In the genomic region with DNA sequence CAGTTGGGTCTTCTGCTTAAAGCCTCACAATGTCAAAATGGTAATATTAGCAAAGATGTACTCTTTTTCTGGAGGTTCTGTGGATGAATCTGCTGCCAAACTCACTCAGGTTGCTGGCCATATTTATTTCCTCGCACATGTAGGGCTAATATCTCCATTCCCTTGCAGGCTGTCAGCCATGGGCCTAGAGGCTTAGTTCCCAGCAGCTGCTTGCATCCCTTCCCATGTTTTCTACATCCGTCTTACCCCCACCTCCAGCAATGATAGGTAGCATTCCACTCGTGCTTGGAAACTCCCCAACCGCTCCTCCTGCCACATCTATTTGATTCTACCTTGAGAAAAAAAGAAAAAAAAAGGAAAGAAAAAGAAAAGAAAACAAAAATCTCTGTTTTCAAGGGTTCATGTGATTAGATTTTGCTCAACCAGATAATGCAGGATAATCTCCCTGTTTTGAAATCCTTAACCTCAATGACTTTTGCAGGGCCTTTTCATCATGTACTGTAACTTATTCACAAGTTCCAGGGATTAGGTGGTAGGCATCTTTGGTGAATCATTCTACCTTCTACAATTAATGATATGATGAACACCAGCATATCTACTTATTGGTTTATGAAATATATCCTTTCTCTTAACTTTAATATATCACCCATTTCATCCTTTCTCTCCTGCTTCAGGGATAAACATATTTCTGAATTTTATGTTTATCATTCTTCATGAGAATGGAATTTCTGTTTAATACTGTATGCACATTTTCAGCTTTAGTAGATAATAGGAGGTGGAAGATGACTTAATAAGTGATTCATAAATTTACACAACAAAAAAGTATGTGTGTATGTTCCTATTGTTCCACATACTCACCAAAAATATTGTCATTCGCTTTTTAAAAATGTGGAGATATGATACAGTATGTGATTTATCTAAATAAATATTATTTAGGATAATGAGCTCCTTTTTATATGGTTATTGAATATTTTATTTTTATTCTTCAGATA, we compare ENCODE assay signal across 21 cellular contexts.
DNase-seq lines count a peak whose midpoint lies in the region; ATAC-seq and TF ChIP-seq lines count a peak whose summit lies in the region.
"Had no signal": no experiment of that assay in that cellular context is flagged by ENCODE, and none has a peak within 500 bp of the region (broad histone marks: within the 10 kb centered on the region; RNA-seq: fewer than 3 reads in every experiment).

No MANE protein-coding gene starts in this region.

- no peak overlapping the region for H3K4me2 ChIP-seq in mesenchymal stem cell (ENCODE audit: low read length, poor library complexity, severe bottlenecking)

- no peak overlapping the region for H2AFZ ChIP-seq in mesenchymal stem cell (ENCODE audit: low read depth, low read length)
- H2AFZ ChIP-seq: GM23248 had no signal

- no peak overlapping the region for H2BK120ac ChIP-seq in mesenchymal stem cell (ENCODE audit: low read depth, low read length)

- H3K4me1 Mint-ChIP-seq in MCF 10A (ENCODE audit: insufficient read depth, unreplicated experiment), result no peaks in the 10 kb centered on the region

- H3K4me1 ChIP-seq in mesenchymal stem cell (ENCODE audit: control insufficient read depth, insufficient read depth, low read depth, low read length), result no peaks in the 10 kb centered on the region
- no peaks in the 10 kb centered on the region for H3K4me1 ChIP-seq in effector memory CD4-positive, alpha-beta T cell (ENCODE audit: control insufficient read depth, insufficient read depth, low read length, poor library complexity, severe bottlenecking)
- H3K4me1 ChIP-seq: SJSA1 had no signal

- no peaks in the 10 kb centered on the region for H3K79me1 ChIP-seq in mesenchymal stem cell (replicated peaks; ENCODE audit: low read length, poor library complexity, severe bottlenecking)

- intact Hi-C loops in Right ventricle myocardium superior (cut with DNase I) (no loop called here), MCF 10A (cut with micrococcal nuclease) (no loop called here)

- H4K91ac ChIP-seq in mesenchymal stem cell (ENCODE audit: low read length), result no peak overlapping the region

- H3K27ac Mint-ChIP-seq in MCF 10A (ENCODE audit: low read depth, unreplicated experiment), result no peak overlapping the region
- H3K27ac Mint-ChIP-seq: CD8-positive, alpha-beta T cell had no signal

- no peaks in the 10 kb centered on the region for H3K36me3 Mint-ChIP-seq in MCF 10A (ENCODE audit: insufficient read depth, unreplicated experiment)
- H3K36me3 Mint-ChIP-seq: CD8-positive, alpha-beta T cell had no signal

- CTCF ChIA-PET in MCF 10A (lab: Yijun Ruan, JAX), result no interaction called here

- H3K9me3 ChIP-seq in mesenchymal stem cell (ENCODE audit: control insufficient read depth, low read length), result peaks cover 5% of the 10 kb centered on the region
- no peaks in the 10 kb centered on the region for H3K9me3 ChIP-seq in effector memory CD4-positive, alpha-beta T cell (ENCODE audit: control insufficient read depth, low read length)
- H3K9me3 ChIP-seq: MG63, SJSA1 had no signal

- peak overlapping the region; percentile 63 for H4K8ac ChIP-seq in mesenchymal stem cell (ENCODE audit: low read length)

- H3K4ac ChIP-seq in mesenchymal stem cell (ENCODE audit: low read depth in 1 of 2, low read length in 2 of 2), result no peak overlapping the region

- BruUV-seq in MCF 10A (replicated peaks; lab: Mats Ljungman, UMichigan), result no TSS peak

- DNase-seq in ELR (ENCODE audit: low read depth) (peak; percentile 54), NCI-H82 (lab: John Stamatoyannopoulos, UW) (peak; percentile 75), amniotic epithelial cell (ENCODE audit: low read depth) (peak; percentile 88), mesenchymal stem cell (no peak), Right ventricle myocardium superior (no peak), MCF 10A (ENCODE audit: unreplicated experiment) (no peak)
- DNase-seq in effector memory CD4-positive, alpha-beta T cell, result no peak
- DNase-seq in effector CD4-positive, alpha-beta T cell, result no peak
- DNase-seq: AML-193; C1 segment of cervical spinal cord; CD8-positive, alpha-beta T cell; EL; GM23248; Kasumi-1; MG63; NCI-H1694 treated with DMSO at 0.1 percent for 48 hours; NCI-H2081 treated with DMSO at 0.1 percent for 48 hours; NCI-H69 had no signal

- no peak overlapping the region for H2BK12ac ChIP-seq in mesenchymal stem cell (ENCODE audit: low read length in 2 of 2)

- H3K14ac ChIP-seq in mesenchymal stem cell (ENCODE audit: low read length in 2 of 2), result no peak overlapping the region

- H3K9ac ChIP-seq in mesenchymal stem cell (ENCODE audit: low read length), result no peak overlapping the region
- H3K9ac ChIP-seq: GM23248 had no signal

- H3K23ac ChIP-seq in mesenchymal stem cell (ENCODE audit: low read length in 2 of 2), result no peak overlapping the region

- ATAC-seq in Right ventricle myocardium superior (ENCODE audit: poor library complexity), result no peak
- ATAC-seq: CD8-positive, alpha-beta T cell; HCT116; Panc1 had no signal

- H3K4me3 Mint-ChIP-seq in MCF 10A (ENCODE audit: unreplicated experiment), result no peak overlapping the region
- H3K4me3 Mint-ChIP-seq: CD8-positive, alpha-beta T cell had no signal

- no peak overlapping the region for H3K27ac ChIP-seq in mesenchymal stem cell (ENCODE audit: low read length, poor library complexity, severe bottlenecking)
- H3K27ac ChIP-seq in effector memory CD4-positive, alpha-beta T cell (ENCODE audit: insufficient read depth, low read length, poor library complexity, severe bottlenecking), result no peak overlapping the region
- H3K27ac ChIP-seq: GM23248, SJSA1 had no signal

- no peak for TF ChIP-seq CTCF in MCF 10A (IDR thresholded peaks at IDR 0.05; ENCODE audit: unreplicated experiment)

- H3K27me3 ChIP-seq in mesenchymal stem cell (ENCODE audit: control insufficient read depth in 1 of 2, insufficient read depth in 1 of 2, low read length in 2 of 2), result no peaks in the 10 kb centered on the region
- no peaks in the 10 kb centered on the region for H3K27me3 ChIP-seq in effector memory CD4-positive, alpha-beta T cell (replicated peaks; ENCODE audit: control insufficient read depth, insufficient read depth, low read length, poor library complexity, severe bottlenecking)
- H3K27me3 ChIP-seq: MG63, SJSA1 had no signal

- H3K18ac ChIP-seq in mesenchymal stem cell (ENCODE audit: low read depth in 1 of 2, low read length in 2 of 2), result no peak overlapping the region

- no peak overlapping the region for H2AK5ac ChIP-seq in mesenchymal stem cell (ENCODE audit: low read length, severe bottlenecking)

- H3K36me3 ChIP-seq in mesenchymal stem cell (ENCODE audit: control insufficient read depth in 1 of 2, insufficient read depth in 2 of 2, low read depth in 1 of 2, low read length in 2 of 2), result no peaks in the 10 kb centered on the region
- H3K36me3 ChIP-seq in effector memory CD4-positive, alpha-beta T cell (ENCODE audit: control insufficient read depth, insufficient read depth, low read length), result no peaks in the 10 kb centered on the region
- H3K36me3 ChIP-seq: MG63, SJSA1 had no signal

- H2BK15ac ChIP-seq in mesenchymal stem cell (ENCODE audit: low read depth, poor library complexity, severe bottlenecking), result no peak overlapping the region

- POLR2A ChIA-PET in MCF 10A (lab: Yijun Ruan, JAX), result no interaction called here

- 93% methylated on average over 1 of the region's 5 CpGs for WGBS in mesenchymal stem cell

- H3K27me3 Mint-ChIP-seq in MCF 10A (ENCODE audit: insufficient read depth, unreplicated experiment), result no peaks in the 10 kb centered on the region

- H3K4me3 ChIP-seq in mesenchymal stem cell (ENCODE audit: insufficient read depth in 1 of 2, low read depth in 1 of 2, low read length in 2 of 2), result no peak overlapping the region
- H3K4me3 ChIP-seq in effector memory CD4-positive, alpha-beta T cell (ENCODE audit: insufficient read depth, low read depth, low read length, poor library complexity, severe bottlenecking), result no peak overlapping the region
- H3K4me3 ChIP-seq: GM23248, MG63, SJSA1 had no signal

- H2BK5ac ChIP-seq in mesenchymal stem cell (ENCODE audit: low read depth, low read length, poor library complexity, severe bottlenecking), result no peak overlapping the region

- no peaks in the 10 kb centered on the region for H3K9me3 Mint-ChIP-seq in MCF 10A (ENCODE audit: unreplicated experiment)

Comparison
In these comparisons a context has a peak if more than half of its experiments do, and no peak if none do; other contexts are left out.
1. DNase-seq: peak in ELR (single experiment), NCI-H82 (single experiment) and amniotic epithelial cell (single experiment); none in mesenchymal stem cell (single experiment), Right ventricle myocardium superior (single experiment), effector memory CD4-positive, alpha-beta T cell (0 of 3), effector CD4-positive, alpha-beta T cell (single experiment) and MCF 10A (single experiment).